ENCODE assay signal across 14 cellular contexts in genomic region chr11:118574636-118575035, GRCh38.
DNase-seq lines count a peak whose midpoint lies in the region; ATAC-seq and TF ChIP-seq lines count a peak whose summit lies in the region.
"Had no signal": no experiment of that assay in that cellular context is flagged by ENCODE, and none has a peak within 500 bp of the region (broad histone marks: within the 10 kb centered on the region; RNA-seq: fewer than 3 reads in every experiment).

No MANE protein-coding gene starts in this region.

- H3K9ac ChIP-seq in BLaER1 treated with 17β-estradiol and CSF1 and Interleukin-3, amounts not matched to agents 10 nM and 100 nM, result 0 out of 22 replicates have a peak overlapping the region, but pooled peaks of 1 of the 11 experiments have one; percentile 15

- no peaks in the 10 kb centered on the region for H3K9me3 Mint-ChIP-seq in nephron

- no peak for ATAC-seq in HG03045 (IDR thresholded peaks at IDR 0.05; ENCODE audit: unreplicated experiment)

- no peak for DNase-seq in HEK293T (ENCODE audit: extremely low spot score)
- DNase-seq in brain microvascular endothelial cell, result no peak
- DNase-seq in KBM-7, result no peak
- no peak for DNase-seq in SIG-M5 (lab: John Stamatoyannopoulos, UW)
- no peak for DNase-seq in kidney tubule cell (ENCODE audit: low spot score)
- DNase-seq: activated CD4-positive, alpha-beta T cell treated with anti-CD3 and anti-CD28 coated beads, Interleukin-2, amount 50 U/mL, for 4 hours; HCEC 1CT; head of caudate nucleus; Right ventricle myocardium superior had no signal

- in situ Hi-C loops in brain microvascular endothelial cell (cut with HindIII; ENCODE audit: low pct_ligation_motif_present, low sequenced_read_pairs), result no loop called here
- in situ Hi-C loops in KBM-7 (cut with MboI; ENCODE audit: low pct_unique_long_range_greater_than_20kb, low sequenced_read_pairs), result no loop called here

- CTCF ChIA-PET in HEK293T (lab: Yijun Ruan, JAX), result no interaction called here

- peaks cover 13 to 39% (median 25%) of the 10 kb centered on the region in 11 experiments for H3K36me3 ChIP-seq in BLaER1 treated with 17β-estradiol and CSF1 and Interleukin-3, amounts not matched to agents 10 nM and 100 nM
- peaks cover 9% of the 10 kb centered on the region for H3K36me3 ChIP-seq in brain microvascular endothelial cell (replicated peaks)
- H3K36me3 ChIP-seq: cardiac muscle cell, vagina had no signal

- POLR2A ChIA-PET in HEK293T (lab: Yijun Ruan, JAX), result no interaction called here

- H4K20me1 ChIP-seq in BLaER1 treated with 17β-estradiol and CSF1 and Interleukin-3, amounts not matched to agents 10 nM and 100 nM, result peaks cover 62 to 71% (median 66%) of the 10 kb centered on the region in 11 experiments

- no peaks in the 10 kb centered on the region for H3K27me3 ChIP-seq in BLaER1 treated with 17β-estradiol and CSF1 and Interleukin-3, amounts not matched to agents 10 nM and 100 nM
- no peaks in the 10 kb centered on the region for H3K27me3 ChIP-seq in brain microvascular endothelial cell (replicated peaks)
- H3K27me3 ChIP-seq: cardiac muscle cell, vagina had no signal

- H3K4me1 Mint-ChIP-seq in nephron, result peaks cover 54% of the 10 kb centered on the region

- H3K4me2 ChIP-seq in BLaER1 treated with 17β-estradiol and CSF1 and Interleukin-3, amounts not matched to agents 10 nM and 100 nM, result peak overlapping the region; percentile 28 to 98 (median 90); a peak in 20 of 22 replicates

- peaks cover 24 to 50% (median 32%) of the 10 kb centered on the region in 10 experiments for H3K4me1 ChIP-seq in BLaER1 treated with 17β-estradiol and CSF1 and Interleukin-3, amounts not matched to agents 10 nM and 100 nM

- peaks cover 9% of the 10 kb centered on the region for H3K36me3 Mint-ChIP-seq in nephron (ENCODE audit: low read depth)

- no peaks in the 10 kb centered on the region for H3K27me3 Mint-ChIP-seq in nephron (ENCODE audit: low read depth)

- no peaks in the 10 kb centered on the region for H3K9me3 ChIP-seq in BLaER1 treated with 17β-estradiol and CSF1 and Interleukin-3, amounts not matched to agents 10 nM and 100 nM (replicated peaks in 1 of 11)
- H3K9me3 ChIP-seq: vagina had no signal

- H3K27ac ChIP-seq in BLaER1 treated with 17β-estradiol and CSF1 and Interleukin-3, amounts not matched to agents 10 nM and 100 nM, result no peak overlapping the region
- no peak overlapping the region for H3K27ac ChIP-seq in brain microvascular endothelial cell
- H3K27ac ChIP-seq: cardiac muscle cell, vagina had no signal

- H3K4me3 ChIP-seq in BLaER1 treated with 17β-estradiol and CSF1 and Interleukin-3, amounts not matched to agents 10 nM and 100 nM, result peak overlapping the region in 1 of 10 experiments; percentile 21; a peak in 1 of 20 replicates
- H3K4me3 ChIP-seq in brain microvascular endothelial cell (ENCODE audit: low read depth, low read length), result peak overlapping the region; percentile 97

- TF ChIP-seq CTCF in brain microvascular endothelial cell (IDR thresholded peaks at IDR 0.05; ENCODE audit: low read depth, low read length, missing control alignments), result no peak
- TF ChIP-seq CTCF in nephron (IDR thresholded peaks at IDR 0.05; ENCODE audit: unreplicated experiment in 3 of 3), result no peak

- peak overlapping the region; percentile 31 to 59 (median 53) for H3K27ac Mint-ChIP-seq in nephron

- peak overlapping the region; percentile 76 to 86 (median 84) for H3K4me3 Mint-ChIP-seq in nephron

TF ChIP-seq in HEK293T, 16 proteins besides CTCF, POLR2A, EP300 and RAD21:
- TF ChIP-seq CTBP1 (IDR thresholded peaks at IDR 0.05; ENCODE audit: borderline replicate concordance), result no peak
- TF ChIP-seq FOXK2 (IDR thresholded peaks at IDR 0.05), result no peak
- peak; percentile 45 for TF ChIP-seq ZNF384 (IDR thresholded peaks at IDR 0.05)
- no peak for TF ChIP-seq FOXM1 (IDR thresholded peaks at IDR 0.05; ENCODE audit: borderline replicate concordance)
